20 cellular contexts compared by ENCODE assay signal in the genomic region with DNA sequence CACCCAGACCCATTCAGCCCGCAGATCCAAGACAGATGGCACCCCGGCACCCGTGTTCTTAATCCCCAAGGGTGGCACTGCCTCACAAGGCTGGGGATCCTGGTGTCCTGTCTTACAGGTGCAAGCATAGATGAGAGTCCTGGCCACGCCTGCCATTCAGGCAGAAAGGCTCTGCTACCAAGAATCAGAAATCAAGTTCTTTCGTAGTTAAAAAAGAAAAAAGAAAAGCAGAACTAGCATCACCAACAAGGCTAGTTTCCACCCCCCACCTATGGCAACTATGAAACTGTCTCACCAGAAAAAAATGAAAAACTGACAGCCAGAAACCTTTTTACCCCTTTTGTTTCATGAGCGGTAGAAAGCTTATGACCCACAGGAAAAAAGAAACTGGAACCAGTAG.
DNase-seq lines count a peak whose midpoint lies in the region; ATAC-seq, FAIRE-seq and TF ChIP-seq lines count a peak whose summit lies in the region.
"Had no signal": no experiment of that assay in that cellular context is flagged by ENCODE, and none has a peak within 500 bp of the region (broad histone marks: within the 10 kb centered on the region; RNA-seq: fewer than 3 reads in every experiment).

No MANE protein-coding gene starts in this region.

- peaks cover 7% of the 10 kb centered on the region for H3K27me3 Mint-ChIP-seq in astrocyte (ENCODE audit: low read depth, unreplicated experiment)

- H3K9ac ChIP-seq in BLaER1 treated with 17β-estradiol and CSF1 and Interleukin-3, amounts not matched to agents 10 nM and 100 nM: peak overlapping the region in 9 of 11 experiments; percentile 20 to 92 (median 91); a peak in 17 of 22 replicates
- no peak overlapping the region for H3K9ac ChIP-seq in astrocyte (ENCODE audit: low read length)

- no peak overlapping the region for H3K4me3 ChIP-seq in BLaER1 treated with 17β-estradiol and CSF1 and Interleukin-3, amounts not matched to agents 10 nM and 100 nM
- H3K4me3 ChIP-seq in astrocyte (ENCODE audit: insufficient read depth, low read depth, low read length): no peak overlapping the region
- no peak overlapping the region for H3K4me3 ChIP-seq in ovary
- H3K4me3 ChIP-seq: right lobe of liver had no signal

- TF ChIP-seq CTCF in astrocyte (IDR thresholded peaks at IDR 0.05; ENCODE audit: insufficient read depth, low read depth, low read length) (no peak), ovary (IDR thresholded peaks at IDR 0.05) (no peak)

- intact Hi-C loops in ovary (cut with DNase I): no loop called here

- H3K4me1 Mint-ChIP-seq in astrocyte (ENCODE audit: low read depth, unreplicated experiment): peaks cover 28% of the 10 kb centered on the region
- H3K4me1 Mint-ChIP-seq: immature natural killer cell had no signal

- H3K36me3 Mint-ChIP-seq in astrocyte (ENCODE audit: low read depth, unreplicated experiment): no peaks in the 10 kb centered on the region
- H3K36me3 Mint-ChIP-seq: activated naive CD8-positive, alpha-beta T cell; immature natural killer cell had no signal

- no peak overlapping the region for H2AFZ ChIP-seq in astrocyte (ENCODE audit: low read depth, low read length)

- TF ChIP-seq EP300 in ovary (IDR thresholded peaks at IDR 0.05): no peak

- peak overlapping the region in 10 of 11 experiments; percentile 34 to 99 (median 98); a peak in 18 of 22 replicates for H3K27ac ChIP-seq in BLaER1 treated with 17β-estradiol and CSF1 and Interleukin-3, amounts not matched to agents 10 nM and 100 nM
- H3K27ac ChIP-seq in astrocyte (ENCODE audit: low read depth, low read length): no peak overlapping the region
- no peak overlapping the region for H3K27ac ChIP-seq in ovary
- H3K27ac ChIP-seq: right lobe of liver had no signal

- no peaks in the 10 kb centered on the region for H3K79me2 ChIP-seq in astrocyte (ENCODE audit: insufficient read depth, low read length)

- no peaks in the 10 kb centered on the region for H3K36me3 ChIP-seq in BLaER1 treated with 17β-estradiol and CSF1 and Interleukin-3, amounts not matched to agents 10 nM and 100 nM
- H3K36me3 ChIP-seq in astrocyte (ENCODE audit: insufficient read depth, low read length): no peaks in the 10 kb centered on the region
- H3K36me3 ChIP-seq in ovary: no peaks in the 10 kb centered on the region
- H3K36me3 ChIP-seq: right lobe of liver had no signal

- FAIRE-seq in astrocyte (lab: Jason Lieb, UNC): no peak
- FAIRE-seq: endometrium had no signal

- WGBS in ovary, 3 donors: 92 to 95% (median 92%) methylated on average over 6 of the region's 6 CpGs

- no peak overlapping the region for H3K27ac Mint-ChIP-seq in astrocyte (ENCODE audit: unreplicated experiment)
- H3K27ac Mint-ChIP-seq: activated naive CD8-positive, alpha-beta T cell; immature natural killer cell had no signal

- H3K27me3 ChIP-seq in BLaER1 treated with 17β-estradiol and CSF1 and Interleukin-3, amounts not matched to agents 10 nM and 100 nM: no peaks in the 10 kb centered on the region
- H3K27me3 ChIP-seq in astrocyte (ENCODE audit: insufficient read depth, low read length) (no peaks in the 10 kb centered on the region), ovary (no peaks in the 10 kb centered on the region)
- H3K27me3 ChIP-seq: right lobe of liver had no signal

- H3K4me2 ChIP-seq in BLaER1 treated with 17β-estradiol and CSF1 and Interleukin-3, amounts not matched to agents 10 nM and 100 nM: peak overlapping the region; percentile 28 to 85 (median 80); a peak in 21 of 22 replicates
- peak overlapping the region; percentile 17 for H3K4me2 ChIP-seq in astrocyte (ENCODE audit: low read length)

- no peaks in the 10 kb centered on the region for H3K9me3 Mint-ChIP-seq in astrocyte (ENCODE audit: unreplicated experiment)
- H3K9me3 Mint-ChIP-seq: immature natural killer cell, neural crest cell had no signal

- TF ChIP-seq POLR2A in ovary (IDR thresholded peaks at IDR 0.05): no peak

- H3K4me3 Mint-ChIP-seq in astrocyte (ENCODE audit: unreplicated experiment): no peak overlapping the region
- H3K4me3 Mint-ChIP-seq: activated naive CD8-positive, alpha-beta T cell; immature natural killer cell; neural crest cell had no signal

- DNase-seq in astrocyte (ENCODE audit: low read depth): no peak
- no peak for DNase-seq in SIG-M5 treated with dmso at 0.1 percent for 504 hours (lab: John Stamatoyannopoulos, UW; ENCODE audit: unreplicated experiment)
- no peak for DNase-seq in SW480 (ENCODE audit: low spot score)
- no peak for DNase-seq in NCI-H128 (lab: John Stamatoyannopoulos, UW; ENCODE audit: unreplicated experiment)
- no peak for DNase-seq in ovary
- DNase-seq: activated CD4-positive, alpha-beta T cell treated with anti-CD3 and anti-CD28 coated beads for 48 hours; activated T-cell treated with anti-CD3 and anti-CD28 coated beads, Interleukin-2, amount 50 U/mL, for 1 hour; immature natural killer cell; KBM-7; NCI-H187 treated with DMSO at 0.1 percent for 48 hours; NCI-H82; right lobe of liver; Right ventricle myocardium superior; T-helper 9 cell had no signal

- ATAC-seq in GM19351 (IDR thresholded peaks at IDR 0.05; ENCODE audit: unreplicated experiment): peak; percentile 68
- ATAC-seq in HG03159 (IDR thresholded peaks at IDR 0.05; ENCODE audit: unreplicated experiment): peak; percentile 68
- ATAC-seq: right lobe of liver had no signal

- peaks cover 0 to 17% (median 11%) of the 10 kb centered on the region in 11 experiments; a peak in 12 of 22 replicates for H3K9me3 ChIP-seq in BLaER1 treated with 17β-estradiol and CSF1 and Interleukin-3, amounts not matched to agents 10 nM and 100 nM (replicated peaks in 1 of 11)
- H3K9me3 ChIP-seq in astrocyte (ENCODE audit: insufficient read depth, low read depth, low read length) (no peaks in the 10 kb centered on the region), ovary (no peaks in the 10 kb centered on the region)
- H3K9me3 ChIP-seq: right lobe of liver had no signal

- no peaks in the 10 kb centered on the region for H4K20me1 ChIP-seq in BLaER1 treated with 17β-estradiol and CSF1 and Interleukin-3, amounts not matched to agents 10 nM and 100 nM
- H4K20me1 ChIP-seq in astrocyte (ENCODE audit: insufficient read depth, low read length): no peaks in the 10 kb centered on the region

- peaks cover 46 to 92% (median 85%) of the 10 kb centered on the region in 10 experiments for H3K4me1 ChIP-seq in BLaER1 treated with 17β-estradiol and CSF1 and Interleukin-3, amounts not matched to agents 10 nM and 100 nM
- H3K4me1 ChIP-seq in astrocyte (ENCODE audit: insufficient read depth, low read length): peaks cover 15% of the 10 kb centered on the region
- no peaks in the 10 kb centered on the region for H3K4me1 ChIP-seq in ovary (ENCODE audit: insufficient read depth)
- H3K4me1 ChIP-seq: right lobe of liver had no signal

Comparison
In these comparisons a context has a peak if more than half of its experiments do, and no peak if none do; other contexts are left out.
1. H3K27ac ChIP-seq: peak in BLaER1 treated with 17β-estradiol and CSF1 and Interleukin-3, amounts not matched to agents 10 nM and 100 nM (10 of 11); none in astrocyte (single experiment) and ovary (0 of 2).